Comparison of ENCODE assay signal across 1 cellular context in the genomic region with DNA sequence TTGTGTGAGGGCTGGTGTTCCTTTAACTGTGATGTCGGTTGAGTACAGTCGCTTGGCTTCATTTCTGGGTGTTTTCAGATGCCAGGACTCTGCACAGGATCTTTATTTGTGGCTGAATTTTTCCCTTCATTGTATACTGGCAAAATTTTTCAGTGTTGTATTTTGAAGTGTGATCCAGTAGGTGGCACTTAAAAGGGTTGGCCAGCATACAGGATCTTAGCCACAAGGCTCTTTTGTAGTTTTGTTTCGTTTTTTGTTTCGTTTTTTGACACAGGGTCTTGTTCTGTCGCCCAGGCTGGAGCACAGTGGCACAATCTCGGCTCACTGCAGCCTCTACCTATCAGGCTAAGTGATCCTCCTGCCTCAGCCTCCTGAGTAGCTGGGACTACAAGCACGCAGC.
TF ChIP-seq lines count a peak whose summit lies in the region.

No MANE protein-coding gene starts in this region.

TF ChIP-seq in WTC11, 78 proteins besides CTCF, POLR2A, EP300 and RAD21 (continued from another document):
- TF ChIP-seq, protein P1, sequence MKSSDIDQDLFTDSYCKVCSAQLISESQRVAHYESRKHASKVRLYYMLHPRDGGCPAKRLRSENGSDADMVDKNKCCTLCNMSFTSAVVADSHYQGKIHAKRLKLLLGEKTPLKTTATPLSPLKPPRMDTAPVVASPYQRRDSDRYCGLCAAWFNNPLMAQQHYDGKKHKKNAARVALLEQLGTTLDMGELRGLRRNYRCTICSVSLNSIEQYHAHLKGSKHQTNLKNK (CRISPR knock-in tag; IDR thresholded peaks at IDR 0.05), result no peak
- TF ChIP-seq, protein P2, sequence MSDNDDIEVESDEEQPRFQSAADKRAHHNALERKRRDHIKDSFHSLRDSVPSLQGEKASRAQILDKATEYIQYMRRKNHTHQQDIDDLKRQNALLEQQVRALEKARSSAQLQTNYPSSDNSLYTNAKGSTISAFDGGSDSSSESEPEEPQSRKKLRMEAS (CRISPR knock-in tag; IDR thresholded peaks at IDR 0.05), result no peak
- TF ChIP-seq ZNF138 (CRISPR knock-in tag; conservative IDR thresholded peaks at IDR 0.05), result no peak
- TF ChIP-seq, protein P3, sequence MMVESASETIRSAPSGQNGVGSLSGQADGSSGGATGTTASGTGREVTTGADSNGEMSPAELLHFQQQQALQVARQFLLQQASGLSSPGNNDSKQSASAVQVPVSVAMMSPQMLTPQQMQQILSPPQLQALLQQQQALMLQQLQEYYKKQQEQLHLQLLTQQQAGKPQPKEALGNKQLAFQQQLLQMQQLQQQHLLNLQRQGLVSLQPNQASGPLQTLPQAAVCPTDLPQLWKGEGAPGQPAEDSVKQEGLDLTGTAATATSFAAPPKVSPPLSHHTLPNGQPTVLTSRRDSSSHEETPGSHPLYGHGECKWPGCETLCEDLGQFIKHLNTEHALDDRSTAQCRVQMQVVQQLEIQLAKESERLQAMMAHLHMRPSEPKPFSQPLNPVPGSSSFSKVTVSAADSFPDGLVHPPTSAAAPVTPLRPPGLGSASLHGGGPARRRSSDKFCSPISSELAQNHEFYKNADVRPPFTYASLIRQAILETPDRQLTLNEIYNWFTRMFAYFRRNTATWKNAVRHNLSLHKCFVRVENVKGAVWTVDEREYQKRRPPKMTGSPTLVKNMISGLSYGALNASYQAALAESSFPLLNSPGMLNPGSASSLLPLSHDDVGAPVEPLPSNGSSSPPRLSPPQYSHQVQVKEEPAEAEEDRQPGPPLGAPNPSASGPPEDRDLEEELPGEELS (CRISPR knock-in tag; IDR thresholded peaks at IDR 0.05), result no peak
- TF ChIP-seq TP53 (CRISPR knock-in tag; IDR thresholded peaks at IDR 0.05), result no peak
- no peak for TF ChIP-seq ATF1 (CRISPR knock-in tag; IDR thresholded peaks at IDR 0.05)
- TF ChIP-seq ZNF317 (CRISPR knock-in tag; IDR thresholded peaks at IDR 0.05; ENCODE audit: borderline replicate concordance, low read depth), result no peak
- TF ChIP-seq SP1 (CRISPR knock-in tag; conservative IDR thresholded peaks at IDR 0.05), result no peak
- no peak for TF ChIP-seq NFYB (CRISPR knock-in tag; conservative IDR thresholded peaks at IDR 0.05; ENCODE audit: low read depth)
TF ChIP-seq in WTC11: peak in this region for 0.
